27 cellular contexts compared by ENCODE assay signal in genomic region chr11:102431404-102431803, GRCh38. TPM values are rescaled to one million over a fixed set of nuclear protein-coding genes. Genes with fewer than 3 reads are reported as not detected.
DNase-seq lines count a peak whose midpoint lies in the region; ATAC-seq and TF ChIP-seq lines count a peak whose summit lies in the region.
"Had no signal": no experiment of that assay in that cellular context is flagged by ENCODE, and none has a peak within 500 bp of the region (broad histone marks: within the 10 kb centered on the region; RNA-seq: fewer than 3 reads in every experiment).

No MANE protein-coding gene starts in this region.

- H3K27ac Mint-ChIP-seq in activated T-cell treated with anti-CD3 and anti-CD28 coated beads, Interleukin-2, amount 50 U/mL, for 72 hours: peak overlapping the region; percentile 89
- peak overlapping the region; percentile 95 for H3K27ac Mint-ChIP-seq in T-helper 17 cell
- peak overlapping the region; percentile 81 for H3K27ac Mint-ChIP-seq in stimulated activated memory B cell treated with anti-CD40 and anti-IgM and Interleukin-4, amounts not matched to agents 10 μg/mL and 1 μg/mL and 100 μg/mL, for 72 hours
- H3K27ac Mint-ChIP-seq: mesothelial cell of epicardium had no signal

- H3K4me1 ChIP-seq in foreskin keratinocyte: no peaks in the 10 kb centered on the region
- H3K4me1 ChIP-seq: breast epithelium had no signal

- no peak for ATAC-seq in activated T-cell treated with anti-CD3 and anti-CD28 coated beads, Interleukin-2, amount 50 U/mL, for 72 hours (replicated peaks in 1 of 2)
- ATAC-seq in GM18505 (IDR thresholded peaks at IDR 0.05; ENCODE audit: unreplicated experiment) (no peak), T-helper 17 cell (no peak), foreskin keratinocyte (no peak)
- no peak for ATAC-seq in stimulated activated memory B cell treated with anti-CD40 and anti-IgM and Interleukin-4, amounts not matched to agents 10 μg/mL and 1 μg/mL and 100 μg/mL, for 72 hours
- ATAC-seq: effector memory CD8-positive, alpha-beta T cell; left lung; natural killer cell treated with Interleukin-12 subunit alpha and Interleukin-12 subunit beta and Interleukin-15 and Interleukin-18, amount 100 ng/mL, for 72 hours; pancreas had no signal

- H3K4me3 Mint-ChIP-seq in activated T-cell treated with anti-CD3 and anti-CD28 coated beads, Interleukin-2, amount 50 U/mL, for 72 hours: peak overlapping the region; percentile 31 to 57
- H3K4me3 Mint-ChIP-seq in T-helper 17 cell: no peak overlapping the region
- no peak overlapping the region for H3K4me3 Mint-ChIP-seq in stimulated activated memory B cell treated with anti-CD40 and anti-IgM and Interleukin-4, amounts not matched to agents 10 μg/mL and 1 μg/mL and 100 μg/mL, for 72 hours
- H3K4me3 Mint-ChIP-seq: activated CD8-positive, alpha-beta memory T cell treated with anti-CD3 and anti-CD28 coated beads, Interleukin-2, amount 10 ng/mL, durations not matched to agents 7 days and 5 days; effector memory CD8-positive, alpha-beta T cell; mesothelial cell of epicardium; natural killer cell treated with Interleukin-12 subunit alpha and Interleukin-12 subunit beta and Interleukin-15 and Interleukin-18, amount 100 ng/mL, for 72 hours had no signal

- DNase-seq in activated T-cell treated with anti-CD3 and anti-CD28 coated beads, Interleukin-2, amount 50 U/mL, for 72 hours: no peak
- DNase-seq in activated T-cell treated with anti-CD3 and anti-CD28 coated beads for 4 hours (no peak), T-helper 17 cell (no peak), foreskin keratinocyte (no peak), NCI-H524 (lab: John Stamatoyannopoulos, UW) (no peak), SKM-1 (lab: John Stamatoyannopoulos, UW; ENCODE audit: unreplicated experiment) (no peak)
- DNase-seq: activated CD8-positive, alpha-beta memory T cell treated with anti-CD3 and anti-CD28 coated beads, Interleukin-2, amount 10 ng/mL, durations not matched to agents 7 days and 5 days; amniotic stem cell; effector memory CD8-positive, alpha-beta T cell; EL; foreskin fibroblast; left lung; MG63; NCI-H2081 treated with DMSO at 0.1 percent for 48 hours; NCI-H446; pancreas; PC-9; SHP77; stimulated activated CD4-positive, alpha-beta T cell treated with anti-CD3 and anti-CD28 coated beads, Interleukin-4, amount 100 ng/mL, for 1 hour; SW 1271 had no signal

- no peaks in the 10 kb centered on the region for H3K27me3 Mint-ChIP-seq in activated T-cell treated with anti-CD3 and anti-CD28 coated beads, Interleukin-2, amount 50 U/mL, for 72 hours (ENCODE audit: low read depth)
- no peaks in the 10 kb centered on the region for H3K27me3 Mint-ChIP-seq in T-helper 17 cell
- no peaks in the 10 kb centered on the region for H3K27me3 Mint-ChIP-seq in stimulated activated memory B cell treated with anti-CD40 and anti-IgM and Interleukin-4, amounts not matched to agents 10 μg/mL and 1 μg/mL and 100 μg/mL, for 72 hours
- H3K27me3 Mint-ChIP-seq: activated CD8-positive, alpha-beta memory T cell treated with anti-CD3 and anti-CD28 coated beads, Interleukin-2, amount 10 ng/mL, durations not matched to agents 7 days and 5 days; effector memory CD8-positive, alpha-beta T cell; natural killer cell treated with Interleukin-12 subunit alpha and Interleukin-12 subunit beta and Interleukin-15 and Interleukin-18, amount 100 ng/mL, for 72 hours had no signal

- no peak for TF ChIP-seq CTCF in foreskin keratinocyte (conservative IDR thresholded peaks at IDR 0.05)

- peak; percentile 20 for TF ChIP-seq POLR2A in GM18505 (IDR thresholded peaks at IDR 0.05; ENCODE audit: borderline replicate concordance, extremely low read depth, insufficient read depth, insufficient read length)

- H3K4me1 Mint-ChIP-seq in activated T-cell treated with anti-CD3 and anti-CD28 coated beads, Interleukin-2, amount 50 U/mL, for 72 hours (ENCODE audit: low read depth): peaks cover 81% of the 10 kb centered on the region
- H3K4me1 Mint-ChIP-seq in T-helper 17 cell: peaks cover 42% of the 10 kb centered on the region
- H3K4me1 Mint-ChIP-seq in stimulated activated memory B cell treated with anti-CD40 and anti-IgM and Interleukin-4, amounts not matched to agents 10 μg/mL and 1 μg/mL and 100 μg/mL, for 72 hours: peaks cover 53% of the 10 kb centered on the region

- H3K27me3 ChIP-seq in foreskin keratinocyte: no peaks in the 10 kb centered on the region
- H3K27me3 ChIP-seq: breast epithelium, hepatocyte, left lung, MG63, pancreas had no signal

- peaks cover 14 to 15% of the 10 kb centered on the region in 2 donors for H3K9me3 Mint-ChIP-seq in activated T-cell treated with anti-CD3 and anti-CD28 coated beads, Interleukin-2, amount 50 U/mL, for 72 hours
- peaks cover 7% of the 10 kb centered on the region for H3K9me3 Mint-ChIP-seq in stimulated activated memory B cell treated with anti-CD40 and anti-IgM and Interleukin-4, amounts not matched to agents 10 μg/mL and 1 μg/mL and 100 μg/mL, for 72 hours
- H3K9me3 Mint-ChIP-seq: effector memory CD8-positive, alpha-beta T cell had no signal

- no peak overlapping the region for H3K27ac ChIP-seq in foreskin keratinocyte
- H3K27ac ChIP-seq: breast epithelium, C4-2B, hepatocyte, left lung, pancreas, PC-9 had no signal

- H3K9me3 ChIP-seq in T-helper 17 cell (ENCODE audit: control insufficient read depth, low read length, poor library complexity, severe bottlenecking): no peaks in the 10 kb centered on the region
- H3K9me3 ChIP-seq: left lung, pancreas had no signal

- peaks cover 33 to 65% of the 10 kb centered on the region in 2 donors for H3K36me3 Mint-ChIP-seq in activated T-cell treated with anti-CD3 and anti-CD28 coated beads, Interleukin-2, amount 50 U/mL, for 72 hours (ENCODE audit: insufficient read depth in 2 of 2)
- peaks cover 15% of the 10 kb centered on the region for H3K36me3 Mint-ChIP-seq in T-helper 17 cell (ENCODE audit: low read depth)
- H3K36me3 Mint-ChIP-seq in stimulated activated memory B cell treated with anti-CD40 and anti-IgM and Interleukin-4, amounts not matched to agents 10 μg/mL and 1 μg/mL and 100 μg/mL, for 72 hours: peaks cover 71% of the 10 kb centered on the region

RNA-seq across cellular contexts. Expression of gene TMEM123, which starts 21.2 kb away (rescaled TPM):
- total RNA-seq in activated T-cell treated with anti-CD3 and anti-CD28 coated beads, Interleukin-2, amount 50 U/mL, for 72 hours: 100 to 1,000 TPM; 279 to 347 TPM
- total RNA-seq in T-helper 17 cell (100 to 1,000 TPM; 372 to 400 TPM), foreskin keratinocyte (213 and 269 TPM in 2 replicates)
- 54.6 and 70.6 TPM in 2 replicates for polyA plus RNA-seq in foreskin keratinocyte

Comparison
In these comparisons a context has a peak if more than half of its experiments do, and no peak if none do; other contexts are left out.
1. H3K4me3 Mint-ChIP-seq: peak in activated T-cell treated with anti-CD3 and anti-CD28 coated beads, Interleukin-2, amount 50 U/mL, for 72 hours (2 of 2); none in T-helper 17 cell (single experiment) and stimulated activated memory B cell treated with anti-CD40 and anti-IgM and Interleukin-4, amounts not matched to agents 10 μg/mL and 1 μg/mL and 100 μg/mL, for 72 hours (single experiment).
2. Peak in every context shown above with its lines, with median percentiles within 50 percentile points of each other: H3K27ac Mint-ChIP-seq.